ENCODE assay signal across 1 cellular context in genomic region chr16:25107466-25107792, GRCh38.
TF ChIP-seq lines count a peak whose summit lies in the region.

No MANE protein-coding gene starts in this region.

TF ChIP-seq in H1, 55 proteins besides CTCF, POLR2A, EP300 and RAD21:
- TF ChIP-seq SP4 (IDR thresholded peaks at IDR 0.05; ENCODE audit: low read length) (no peak), HDAC2 (IDR thresholded peaks at IDR 0.05; ENCODE audit: borderline replicate concordance in 1 of 2, low read depth in 2 of 2, low read length in 2 of 2) (no peak), USF2 (IDR thresholded peaks at IDR 0.05; ENCODE audit: low read length) (peak; percentile 3; the same call in 1 of the 2 replicates)
